In the genomic region with DNA sequence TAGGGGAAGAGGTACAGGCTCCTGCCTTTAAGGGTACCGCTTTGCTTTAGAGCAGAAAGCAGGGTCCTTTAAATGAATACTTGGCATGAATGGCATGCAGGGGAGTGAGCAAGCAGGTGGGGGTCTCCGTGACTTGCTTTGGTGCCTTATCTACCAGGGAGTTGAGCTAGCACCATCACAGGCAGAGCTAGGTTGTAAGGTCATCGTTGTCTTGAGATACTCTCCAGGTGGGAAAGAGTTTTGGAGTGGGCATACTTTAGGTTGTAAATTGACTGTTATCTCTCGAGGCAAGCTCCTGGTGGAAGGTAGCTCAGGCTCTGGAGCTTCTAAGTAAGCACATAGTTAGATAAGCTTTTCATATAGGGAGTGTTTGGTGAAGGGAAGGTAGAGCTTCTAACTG, we compare ENCODE assay signal across 36 cellular contexts. TPM values are rescaled to one million over a fixed set of nuclear protein-coding genes. Genes with fewer than 3 reads are reported as not detected.
"Had no signal": no experiment of that assay in that cellular context is flagged by ENCODE, and none has a peak within 500 bp of the region (broad histone marks: within the 10 kb centered on the region; RNA-seq: fewer than 3 reads in every experiment).

No MANE protein-coding gene starts in this region.

- H3K4me3 Mint-ChIP-seq: activated CD4-positive, alpha-beta memory T cell treated with anti-CD3 and anti-CD28 coated beads, Interleukin-2, amount 10 ng/mL, durations not matched to agents 7 days and 5 days; activated CD4-positive, alpha-beta T cell treated with anti-CD3 and anti-CD28 coated beads for 36 hours; activated CD4-positive, alpha-beta T cell treated with anti-CD3 and anti-CD28 coated beads, Interleukin-2, amount 10 ng/mL, durations not matched to agents 7 days and 5 days; activated CD8-positive, alpha-beta memory T cell treated with anti-CD3 and anti-CD28 coated beads, Interleukin-2, amount 10 ng/mL, durations not matched to agents 7 days and 5 days; activated CD8-positive, alpha-beta T cell treated with anti-CD3 and anti-CD28 coated beads, Interleukin-2, amount 10 ng/mL, durations not matched to agents 7 days and 5 days; activated naive CD4-positive, alpha-beta T cell treated with anti-CD3 and anti-CD28 coated beads for 36 hours; activated naive CD8-positive, alpha-beta T cell treated with anti-CD3 and anti-CD28 coated beads for 36 hours; activated T-cell treated with anti-CD3 and anti-CD28 coated beads, Interleukin-2, amount 50 U/mL, for 24 hours; activated T-cell treated with anti-CD3 and anti-CD28 coated beads, Interleukin-2, amount 50 U/mL, for 72 hours; activated T-helper 1 cell treated with anti-CD3 and anti-CD28 coated beads, Interleukin-12 subunit alpha, Interleukin-12 subunit beta, Interleukin-2, Interleukin-4 antibody, amounts not matched to agents 30 ng/mL and 10 ng/mL and 1 ng/mL, durations not matched to agents 14 hours and 24 hours and 36 hours; activated T-helper 17 cell treated with anti-CD3 and anti-CD28 coated beads, Interleukin-2, amount 50 U/mL, for 72 hours; brain; central memory CD8-positive, alpha-beta T cell; T-helper 1 cell treated with Interleukin-12 subunit alpha and Interleukin-12 subunit beta and Interleukin-4 antibody, amounts not matched to agents 30 μg/mL and 1 μg/mL, for 36 hours; T-helper 2 cell treated with Interferon-gamma antibody and Interleukin-4, amounts not matched to agents 5 μg/mL and 100 μg/mL, for 36 hours had no signal

- H3K27ac ChIP-seq: adrenal gland, cardiac muscle cell, VCaP had no signal

- H3K27ac Mint-ChIP-seq: activated CD4-positive, alpha-beta memory T cell treated with anti-CD3 and anti-CD28 coated beads, Interleukin-2, amount 10 ng/mL, durations not matched to agents 7 days and 5 days; activated CD4-positive, alpha-beta T cell treated with anti-CD3 and anti-CD28 coated beads for 36 hours; activated CD4-positive, alpha-beta T cell treated with anti-CD3 and anti-CD28 coated beads, Interleukin-2, amount 10 ng/mL, durations not matched to agents 7 days and 5 days; activated CD8-positive, alpha-beta memory T cell treated with anti-CD3 and anti-CD28 coated beads, Interleukin-2, amount 10 ng/mL, durations not matched to agents 7 days and 5 days; activated CD8-positive, alpha-beta T cell treated with anti-CD3 and anti-CD28 coated beads, Interleukin-2, amount 10 ng/mL, durations not matched to agents 7 days and 5 days; activated naive CD4-positive, alpha-beta T cell treated with anti-CD3 and anti-CD28 coated beads for 36 hours; activated naive CD4-positive, alpha-beta T cell treated with anti-CD3 and anti-CD28 coated beads, Interleukin-2, amount 50 U/mL, for 72 hours; activated naive CD8-positive, alpha-beta T cell treated with anti-CD3 and anti-CD28 coated beads for 36 hours; activated T-cell treated with anti-CD3 and anti-CD28 coated beads, Interleukin-2, amount 50 U/mL, for 24 hours; activated T-cell treated with anti-CD3 and anti-CD28 coated beads, Interleukin-2, amount 50 U/mL, for 72 hours; activated T-helper 1 cell treated with anti-CD3 and anti-CD28 coated beads, Interleukin-12 subunit alpha, Interleukin-12 subunit beta, Interleukin-2, Interleukin-4 antibody, amounts not matched to agents 30 ng/mL and 10 ng/mL and 1 ng/mL, durations not matched to agents 14 hours and 24 hours and 36 hours; activated T-helper 17 cell treated with anti-CD3 and anti-CD28 coated beads, Interleukin-2, amount 50 U/mL, for 72 hours; brain; T-helper 1 cell treated with Interleukin-12 subunit alpha and Interleukin-12 subunit beta and Interleukin-4 antibody, amounts not matched to agents 30 μg/mL and 1 μg/mL, for 36 hours; T-helper 2 cell treated with Interferon-gamma antibody and Interleukin-4, amounts not matched to agents 5 μg/mL and 100 μg/mL, for 36 hours had no signal

- ATAC-seq: activated CD4-positive, alpha-beta T cell treated with anti-CD3 and anti-CD28 coated beads for 36 hours; activated CD4-positive, CD25-positive, alpha-beta regulatory T cell treated with anti-CD3 and anti-CD28 coated beads, Interleukin-2, amount 50 U/mL, for 24 hours; activated CD8-positive, alpha-beta memory T cell treated with anti-CD3 and anti-CD28 coated beads, Interleukin-2, amount 10 ng/mL, durations not matched to agents 7 days and 5 days; activated CD8-positive, alpha-beta T cell treated with anti-CD3 and anti-CD28 coated beads, Interleukin-2, amount 10 ng/mL, durations not matched to agents 7 days and 5 days; activated naive CD4-positive, alpha-beta T cell treated with anti-CD3 and anti-CD28 coated beads, Interleukin-2, amount 50 U/mL, for 72 hours; activated T-cell treated with anti-CD3 and anti-CD28 coated beads, Interleukin-2, amount 50 U/mL, for 72 hours; activated T-helper 17 cell treated with anti-CD3 and anti-CD28 coated beads, Interleukin-2, amount 50 U/mL, for 72 hours had no signal

- H3K4me3 ChIP-seq: adrenal gland, cardiac muscle cell had no signal

- H3K27me3 ChIP-seq: adrenal gland had no signal

- DNase-seq: activated CD4-positive, alpha-beta memory T cell treated with anti-CD3 and anti-CD28 coated beads, Interleukin-2, amount 10 ng/mL, durations not matched to agents 7 days and 5 days; activated CD4-positive, alpha-beta T cell treated with anti-CD3 and anti-CD28 coated beads for 1 hour; activated CD4-positive, alpha-beta T cell treated with anti-CD3 and anti-CD28 coated beads for 36 hours; activated CD4-positive, alpha-beta T cell treated with anti-CD3 and anti-CD28 coated beads for 48 hours; activated CD4-positive, alpha-beta T cell treated with anti-CD3 and anti-CD28 coated beads, Interleukin-2, amount 10 ng/mL, durations not matched to agents 7 days and 5 days; activated CD4-positive, alpha-beta T cell treated with anti-CD3 and anti-CD28 coated beads, Interleukin-2, amount 50 U/mL, for 48 hours; activated CD4-positive, CD25-positive, alpha-beta regulatory T cell; activated CD8-positive, alpha-beta memory T cell treated with anti-CD3 and anti-CD28 coated beads, Interleukin-2, amount 10 ng/mL, durations not matched to agents 7 days and 5 days; activated CD8-positive, alpha-beta memory T cell treated with anti-CD3 and anti-CD28 coated beads, Interleukin-2, amount 50 U/mL, for 48 hours; activated CD8-positive, alpha-beta T cell treated with anti-CD3 and anti-CD28 coated beads, Interleukin-2, amount 10 ng/mL, durations not matched to agents 7 days and 5 days; activated effector memory CD4-positive, alpha-beta T cell treated with anti-CD3 and anti-CD28 coated beads, Interleukin-2, amount 50 U/mL, for 16 hours; activated gamma-delta T cell treated with Interleukin-2 at 50 U/mL for 16 hours; activated naive CD4-positive, alpha-beta T cell; activated naive CD4-positive, alpha-beta T cell treated with anti-CD3 and anti-CD28 coated beads for 36 hours; activated naive CD4-positive, alpha-beta T cell treated with anti-CD3 and anti-CD28 coated beads, Interleukin-2, amount 50 U/mL, for 16 hours; activated naive CD8-positive, alpha-beta T cell treated with anti-CD3 and anti-CD28 coated beads for 36 hours; activated T-cell treated with anti-CD3 and anti-CD28 coated beads, Interleukin-2, amount 50 U/mL, for 24 hours; activated T-cell treated with anti-CD3 and anti-CD28 coated beads, Interleukin-2, amount 50 U/mL, for 72 hours; adrenal gland; amniotic stem cell; aorta; caudate nucleus; cerebellar nuclear complex; T-helper 1 cell; T-helper 2 cell; T-helper 9 cell had no signal

- H3K36me3 ChIP-seq: adrenal gland, cardiac muscle cell had no signal

- H3K9me3 ChIP-seq: adrenal gland had no signal

- H3K36me3 Mint-ChIP-seq: activated CD8-positive, alpha-beta memory T cell treated with anti-CD3 and anti-CD28 coated beads, Interleukin-2, amount 10 ng/mL, durations not matched to agents 7 days and 5 days; activated naive CD4-positive, alpha-beta T cell treated with anti-CD3 and anti-CD28 coated beads, Interleukin-2, amount 50 U/mL, for 72 hours; activated naive CD8-positive, alpha-beta T cell treated with anti-CD3 and anti-CD28 coated beads for 36 hours; brain had no signal

- H3K9me3 Mint-ChIP-seq: activated CD4-positive, alpha-beta memory T cell treated with anti-CD3 and anti-CD28 coated beads, Interleukin-2, amount 10 ng/mL, durations not matched to agents 7 days and 5 days; activated CD4-positive, alpha-beta T cell treated with anti-CD3 and anti-CD28 coated beads, Interleukin-2, amount 10 ng/mL, durations not matched to agents 7 days and 5 days; activated naive CD4-positive, alpha-beta T cell treated with anti-CD3 and anti-CD28 coated beads for 36 hours; activated naive CD4-positive, alpha-beta T cell treated with anti-CD3 and anti-CD28 coated beads, Interleukin-2, amount 50 U/mL, for 72 hours; activated naive CD8-positive, alpha-beta T cell treated with anti-CD3 and anti-CD28 coated beads for 36 hours; activated T-cell treated with anti-CD3 and anti-CD28 coated beads, Interleukin-2, amount 50 U/mL, for 24 hours; activated T-cell treated with anti-CD3 and anti-CD28 coated beads, Interleukin-2, amount 50 U/mL, for 72 hours; activated T-helper 1 cell treated with anti-CD3 and anti-CD28 coated beads, Interleukin-12 subunit alpha, Interleukin-12 subunit beta, Interleukin-2, Interleukin-4 antibody, amounts not matched to agents 30 ng/mL and 10 ng/mL and 1 ng/mL, durations not matched to agents 14 hours and 24 hours and 36 hours; activated T-helper 17 cell treated with anti-CD3 and anti-CD28 coated beads, Interleukin-2, amount 50 U/mL, for 72 hours; central memory CD8-positive, alpha-beta T cell; T-helper 1 cell treated with Interleukin-12 subunit alpha and Interleukin-12 subunit beta and Interleukin-4 antibody, amounts not matched to agents 30 μg/mL and 1 μg/mL, for 36 hours; T-helper 2 cell treated with Interferon-gamma antibody and Interleukin-4, amounts not matched to agents 5 μg/mL and 100 μg/mL, for 36 hours had no signal

- H3K4me1 Mint-ChIP-seq: activated CD4-positive, alpha-beta memory T cell treated with anti-CD3 and anti-CD28 coated beads, Interleukin-2, amount 10 ng/mL, durations not matched to agents 7 days and 5 days; activated CD4-positive, alpha-beta T cell treated with anti-CD3 and anti-CD28 coated beads for 36 hours; activated CD4-positive, alpha-beta T cell treated with anti-CD3 and anti-CD28 coated beads, Interleukin-2, amount 10 ng/mL, durations not matched to agents 7 days and 5 days; activated CD8-positive, alpha-beta memory T cell treated with anti-CD3 and anti-CD28 coated beads, Interleukin-2, amount 10 ng/mL, durations not matched to agents 7 days and 5 days; activated naive CD8-positive, alpha-beta T cell treated with anti-CD3 and anti-CD28 coated beads for 36 hours; activated T-helper 17 cell treated with anti-CD3 and anti-CD28 coated beads, Interleukin-2, amount 50 U/mL, for 72 hours; central memory CD8-positive, alpha-beta T cell had no signal

- H3K4me1 ChIP-seq: adrenal gland had no signal

RNA-seq across cellular contexts. Expression of gene GASK1A, which starts 5.6 kb away (rescaled TPM):
- total RNA-seq: activated CD4-positive, alpha-beta memory T cell treated with anti-CD3 and anti-CD28 coated beads, Interleukin-2, amount 10 ng/mL, durations not matched to agents 7 days and 5 days; activated CD4-positive, alpha-beta T cell treated with anti-CD3 and anti-CD28 coated beads for 36 hours; activated CD4-positive, alpha-beta T cell treated with anti-CD3 and anti-CD28 coated beads, Interleukin-2, amount 10 ng/mL, durations not matched to agents 7 days and 5 days; activated CD8-positive, alpha-beta memory T cell treated with anti-CD3 and anti-CD28 coated beads, Interleukin-2, amount 10 ng/mL, durations not matched to agents 7 days and 5 days; activated CD8-positive, alpha-beta T cell treated with anti-CD3 and anti-CD28 coated beads, Interleukin-2, amount 10 ng/mL, durations not matched to agents 7 days and 5 days; activated naive CD4-positive, alpha-beta T cell treated with anti-CD3 and anti-CD28 coated beads for 36 hours; activated naive CD4-positive, alpha-beta T cell treated with anti-CD3 and anti-CD28 coated beads, Interleukin-2, amount 50 U/mL, for 72 hours; activated T-helper 1 cell treated with anti-CD3 and anti-CD28 coated beads, Interleukin-12 subunit alpha, Interleukin-12 subunit beta, Interleukin-2, Interleukin-4 antibody, amounts not matched to agents 30 ng/mL and 10 ng/mL and 1 ng/mL, durations not matched to agents 14 hours and 24 hours and 36 hours; activated T-helper 17 cell treated with anti-CD3 and anti-CD28 coated beads, Interleukin-2, amount 50 U/mL, for 72 hours had no signal
